ENCODE assay signal across 1 cellular context in the genomic region with DNA sequence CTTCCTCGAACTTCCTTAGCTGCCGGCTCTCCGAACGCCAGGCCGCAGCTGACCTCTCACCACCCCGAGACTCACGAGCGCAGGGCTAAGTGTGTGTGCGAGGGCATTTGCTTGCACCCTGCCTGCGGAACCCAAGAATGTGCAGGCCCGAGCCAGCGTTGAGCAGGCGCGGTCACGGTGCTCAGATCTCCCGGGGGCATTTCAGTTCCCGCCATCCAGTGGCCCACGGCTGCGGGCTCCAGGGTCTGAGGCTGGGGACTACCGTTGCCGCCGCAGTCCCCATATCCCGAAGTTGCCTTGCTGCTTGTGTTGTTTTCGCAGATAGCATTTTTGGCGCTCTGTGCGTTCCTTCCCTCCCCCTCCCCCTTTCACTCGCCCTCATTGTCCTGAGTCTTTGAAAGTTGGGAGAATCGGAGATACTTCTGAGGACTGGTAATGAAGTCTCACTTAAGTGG.
A peak's percentile ranks its signal among the peaks of the same experiment; 100 is the strongest.
TF ChIP-seq lines count a peak whose summit lies in the region.

No MANE protein-coding gene starts in this region.

TF ChIP-seq in H1, 55 proteins besides CTCF, POLR2A, EP300 and RAD21 (continued from another document):
- TF ChIP-seq, protein P1, sequence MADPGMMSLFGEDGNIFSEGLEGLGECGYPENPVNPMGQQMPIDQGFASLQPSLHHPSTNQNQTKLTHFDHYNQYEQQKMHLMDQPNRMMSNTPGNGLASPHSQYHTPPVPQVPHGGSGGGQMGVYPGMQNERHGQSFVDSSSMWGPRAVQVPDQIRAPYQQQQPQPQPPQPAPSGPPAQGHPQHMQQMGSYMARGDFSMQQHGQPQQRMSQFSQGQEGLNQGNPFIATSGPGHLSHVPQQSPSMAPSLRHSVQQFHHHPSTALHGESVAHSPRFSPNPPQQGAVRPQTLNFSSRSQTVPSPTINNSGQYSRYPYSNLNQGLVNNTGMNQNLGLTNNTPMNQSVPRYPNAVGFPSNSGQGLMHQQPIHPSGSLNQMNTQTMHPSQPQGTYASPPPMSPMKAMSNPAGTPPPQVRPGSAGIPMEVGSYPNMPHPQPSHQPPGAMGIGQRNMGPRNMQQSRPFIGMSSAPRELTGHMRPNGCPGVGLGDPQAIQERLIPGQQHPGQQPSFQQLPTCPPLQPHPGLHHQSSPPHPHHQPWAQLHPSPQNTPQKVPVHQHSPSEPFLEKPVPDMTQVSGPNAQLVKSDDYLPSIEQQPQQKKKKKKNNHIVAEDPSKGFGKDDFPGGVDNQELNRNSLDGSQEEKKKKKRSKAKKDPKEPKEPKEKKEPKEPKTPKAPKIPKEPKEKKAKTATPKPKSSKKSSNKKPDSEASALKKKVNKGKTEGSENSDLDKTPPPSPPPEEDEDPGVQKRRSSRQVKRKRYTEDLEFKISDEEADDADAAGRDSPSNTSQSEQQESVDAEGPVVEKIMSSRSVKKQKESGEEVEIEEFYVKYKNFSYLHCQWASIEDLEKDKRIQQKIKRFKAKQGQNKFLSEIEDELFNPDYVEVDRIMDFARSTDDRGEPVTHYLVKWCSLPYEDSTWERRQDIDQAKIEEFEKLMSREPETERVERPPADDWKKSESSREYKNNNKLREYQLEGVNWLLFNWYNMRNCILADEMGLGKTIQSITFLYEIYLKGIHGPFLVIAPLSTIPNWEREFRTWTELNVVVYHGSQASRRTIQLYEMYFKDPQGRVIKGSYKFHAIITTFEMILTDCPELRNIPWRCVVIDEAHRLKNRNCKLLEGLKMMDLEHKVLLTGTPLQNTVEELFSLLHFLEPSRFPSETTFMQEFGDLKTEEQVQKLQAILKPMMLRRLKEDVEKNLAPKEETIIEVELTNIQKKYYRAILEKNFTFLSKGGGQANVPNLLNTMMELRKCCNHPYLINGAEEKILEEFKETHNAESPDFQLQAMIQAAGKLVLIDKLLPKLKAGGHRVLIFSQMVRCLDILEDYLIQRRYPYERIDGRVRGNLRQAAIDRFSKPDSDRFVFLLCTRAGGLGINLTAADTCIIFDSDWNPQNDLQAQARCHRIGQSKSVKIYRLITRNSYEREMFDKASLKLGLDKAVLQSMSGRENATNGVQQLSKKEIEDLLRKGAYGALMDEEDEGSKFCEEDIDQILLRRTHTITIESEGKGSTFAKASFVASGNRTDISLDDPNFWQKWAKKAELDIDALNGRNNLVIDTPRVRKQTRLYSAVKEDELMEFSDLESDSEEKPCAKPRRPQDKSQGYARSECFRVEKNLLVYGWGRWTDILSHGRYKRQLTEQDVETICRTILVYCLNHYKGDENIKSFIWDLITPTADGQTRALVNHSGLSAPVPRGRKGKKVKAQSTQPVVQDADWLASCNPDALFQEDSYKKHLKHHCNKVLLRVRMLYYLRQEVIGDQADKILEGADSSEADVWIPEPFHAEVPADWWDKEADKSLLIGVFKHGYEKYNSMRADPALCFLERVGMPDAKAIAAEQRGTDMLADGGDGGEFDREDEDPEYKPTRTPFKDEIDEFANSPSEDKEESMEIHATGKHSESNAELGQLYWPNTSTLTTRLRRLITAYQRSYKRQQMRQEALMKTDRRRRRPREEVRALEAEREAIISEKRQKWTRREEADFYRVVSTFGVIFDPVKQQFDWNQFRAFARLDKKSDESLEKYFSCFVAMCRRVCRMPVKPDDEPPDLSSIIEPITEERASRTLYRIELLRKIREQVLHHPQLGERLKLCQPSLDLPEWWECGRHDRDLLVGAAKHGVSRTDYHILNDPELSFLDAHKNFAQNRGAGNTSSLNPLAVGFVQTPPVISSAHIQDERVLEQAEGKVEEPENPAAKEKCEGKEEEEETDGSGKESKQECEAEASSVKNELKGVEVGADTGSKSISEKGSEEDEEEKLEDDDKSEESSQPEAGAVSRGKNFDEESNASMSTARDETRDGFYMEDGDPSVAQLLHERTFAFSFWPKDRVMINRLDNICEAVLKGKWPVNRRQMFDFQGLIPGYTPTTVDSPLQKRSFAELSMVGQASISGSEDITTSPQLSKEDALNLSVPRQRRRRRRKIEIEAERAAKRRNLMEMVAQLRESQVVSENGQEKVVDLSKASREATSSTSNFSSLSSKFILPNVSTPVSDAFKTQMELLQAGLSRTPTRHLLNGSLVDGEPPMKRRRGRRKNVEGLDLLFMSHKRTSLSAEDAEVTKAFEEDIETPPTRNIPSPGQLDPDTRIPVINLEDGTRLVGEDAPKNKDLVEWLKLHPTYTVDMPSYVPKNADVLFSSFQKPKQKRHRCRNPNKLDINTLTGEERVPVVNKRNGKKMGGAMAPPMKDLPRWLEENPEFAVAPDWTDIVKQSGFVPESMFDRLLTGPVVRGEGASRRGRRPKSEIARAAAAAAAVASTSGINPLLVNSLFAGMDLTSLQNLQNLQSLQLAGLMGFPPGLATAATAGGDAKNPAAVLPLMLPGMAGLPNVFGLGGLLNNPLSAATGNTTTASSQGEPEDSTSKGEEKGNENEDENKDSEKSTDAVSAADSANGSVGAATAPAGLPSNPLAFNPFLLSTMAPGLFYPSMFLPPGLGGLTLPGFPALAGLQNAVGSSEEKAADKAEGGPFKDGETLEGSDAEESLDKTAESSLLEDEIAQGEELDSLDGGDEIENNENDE (IDR thresholded peaks at IDR 0.05; ENCODE audit: insufficient replicate concordance, low read length) = no peak
- TF ChIP-seq SP4 (IDR thresholded peaks at IDR 0.05; ENCODE audit: low read length) = no peak
- TF ChIP-seq TAF1 (IDR thresholded peaks at IDR 0.05; ENCODE audit: low read depth, low read length) = no peak
- peak; percentile 100 for TF ChIP-seq CTBP2 (IDR thresholded peaks at IDR 0.05; ENCODE audit: borderline replicate concordance, insufficient read depth, insufficient read length, low read length)
- peak; percentile 47; the same call in 1 of the 2 replicates for TF ChIP-seq YY1 (IDR thresholded peaks at IDR 0.05; ENCODE audit: low read depth, low read length)
- no peak for TF ChIP-seq SIRT6 (IDR thresholded peaks at IDR 0.05; ENCODE audit: low read length)
- TF ChIP-seq HDAC6 (IDR thresholded peaks at IDR 0.05; ENCODE audit: low read depth, low read length) = no peak
- TF ChIP-seq SIN3A (conservative IDR thresholded peaks at IDR 0.05 in 1 of 2, IDR thresholded peaks at IDR 0.05 in 1 of 2; ENCODE audit: low read depth in 1 of 2, low read length in 2 of 2) = no peak
- TF ChIP-seq, protein P2, sequence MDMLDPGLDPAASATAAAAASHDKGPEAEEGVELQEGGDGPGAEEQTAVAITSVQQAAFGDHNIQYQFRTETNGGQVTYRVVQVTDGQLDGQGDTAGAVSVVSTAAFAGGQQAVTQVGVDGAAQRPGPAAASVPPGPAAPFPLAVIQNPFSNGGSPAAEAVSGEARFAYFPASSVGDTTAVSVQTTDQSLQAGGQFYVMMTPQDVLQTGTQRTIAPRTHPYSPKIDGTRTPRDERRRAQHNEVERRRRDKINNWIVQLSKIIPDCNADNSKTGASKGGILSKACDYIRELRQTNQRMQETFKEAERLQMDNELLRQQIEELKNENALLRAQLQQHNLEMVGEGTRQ (IDR thresholded peaks at IDR 0.05; ENCODE audit: low read length) = no peak
- TF ChIP-seq KDM1A (IDR thresholded peaks at IDR 0.05; ENCODE audit: borderline replicate concordance, low read length) = peak; percentile 32; the same call in 1 of the 2 replicates
- no peak for TF ChIP-seq SP1 (IDR thresholded peaks at IDR 0.05; ENCODE audit: low read depth, low read length)
- no peak for TF ChIP-seq KDM4A (IDR thresholded peaks at IDR 0.05; ENCODE audit: low read depth, low read length, severe bottlenecking)
- TF ChIP-seq GABPA (IDR thresholded peaks at IDR 0.05; ENCODE audit: borderline replicate concordance, insufficient read depth, low read length) = no peak
- no peak for TF ChIP-seq NANOG (IDR thresholded peaks at IDR 0.05; ENCODE audit: insufficient read depth, low read depth, low read length, poor library complexity, severe bottlenecking)
- TF ChIP-seq POLR2AphosphoS5 (IDR thresholded peaks at IDR 0.05; ENCODE audit: low read depth, low read length) = no peak
- no peak for TF ChIP-seq TAF7 (optimal IDR thresholded peaks at IDR 0.05; ENCODE audit: borderline replicate concordance, low read depth, low read length)
- no peak for TF ChIP-seq CBX5 (IDR thresholded peaks at IDR 0.05; ENCODE audit: low read depth, low read length)
- TF ChIP-seq, protein P3, sequence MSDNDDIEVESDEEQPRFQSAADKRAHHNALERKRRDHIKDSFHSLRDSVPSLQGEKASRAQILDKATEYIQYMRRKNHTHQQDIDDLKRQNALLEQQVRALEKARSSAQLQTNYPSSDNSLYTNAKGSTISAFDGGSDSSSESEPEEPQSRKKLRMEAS (IDR thresholded peaks at IDR 0.05) = peak; percentile 55; the same call in 1 of the 2 replicates
